Comparison of ENCODE assay signal across 8 cellular contexts in the genomic region with DNA sequence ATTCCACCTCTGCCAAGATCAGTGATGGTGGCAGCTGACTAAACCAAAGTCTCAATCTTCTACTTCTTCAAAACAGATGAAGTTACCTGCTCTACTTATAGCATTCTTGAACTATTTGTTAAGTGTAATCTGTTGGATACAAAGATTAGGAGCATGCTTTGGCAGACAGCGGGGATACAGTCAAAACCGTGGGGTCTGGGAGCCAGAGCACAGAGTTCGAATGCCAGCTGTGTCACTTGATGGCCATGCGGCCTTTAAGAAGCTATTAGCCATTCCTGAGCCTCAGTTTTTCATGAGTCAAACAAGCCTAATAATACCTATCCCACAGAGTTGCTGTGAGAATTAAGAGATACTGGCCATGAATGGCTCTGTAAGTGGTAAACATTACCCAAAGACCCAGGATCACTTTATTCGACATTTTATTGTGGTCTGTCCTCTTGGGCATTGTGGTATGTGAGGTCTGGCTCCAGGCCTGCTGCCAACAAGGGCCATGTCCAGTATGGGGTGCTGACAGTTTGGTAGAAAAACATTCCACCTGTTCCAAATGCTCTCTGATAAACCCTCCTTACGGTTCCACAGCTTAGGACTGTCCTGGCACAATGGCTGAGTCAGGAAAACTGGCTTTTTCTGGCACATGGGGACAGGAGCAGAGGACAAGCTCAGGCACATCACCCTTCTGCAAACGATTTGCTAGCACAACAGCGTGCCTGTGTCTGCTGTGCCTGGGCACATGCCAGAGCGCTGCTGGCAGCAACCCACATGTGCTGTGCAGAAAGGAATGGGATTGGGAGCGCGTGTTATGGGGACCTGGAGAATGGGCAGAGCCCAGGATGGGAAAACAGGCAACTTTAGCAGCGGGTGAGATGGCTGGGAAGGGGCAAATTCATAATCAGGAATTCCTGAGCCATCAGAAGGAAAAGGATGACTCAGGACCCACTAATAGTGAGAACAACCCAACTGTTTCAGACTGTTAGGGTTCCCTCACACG. TPM values are rescaled to one million over a fixed set of nuclear protein-coding genes. Genes with fewer than 3 reads are reported as not detected.
A peak's percentile ranks its signal among the peaks of the same experiment; 100 is the strongest.
DNase-seq lines count a peak whose midpoint lies in the region; ATAC-seq and TF ChIP-seq lines count a peak whose summit lies in the region.

No MANE protein-coding gene starts in this region.

- H3K27ac Mint-ChIP-seq in activated CD8-positive, alpha-beta T cell treated with anti-CD3 and anti-CD28 coated beads for 36 hours, result peak overlapping the region; percentile 69
- H3K27ac Mint-ChIP-seq in type B pancreatic cell, result no peak overlapping the region

- intact Hi-C loops in activated CD8-positive, alpha-beta T cell treated with anti-CD3 and anti-CD28 coated beads for 36 hours (cut with micrococcal nuclease), result no loop called here

- CTCF ChIA-PET in activated CD8-positive, alpha-beta T cell treated with anti-CD3 and anti-CD28 coated beads for 36 hours (lab: Charles Lee), result interaction anchor here (0.6 to 6.0 kb wide), 11 partner anchors 6 to 147 kb away, joined by 3 to 31 read pairs (median 4); a partner anchor contains a TSS

- POLR2A ChIA-PET in activated CD8-positive, alpha-beta T cell treated with anti-CD3 and anti-CD28 coated beads for 36 hours (lab: Charles Lee), result interaction anchor here (1.1 kb wide), 1 partner anchor 24 kb away, joined by 3 read pairs; no protein-coding TSS in a partner anchor

- H3K27me3 ChIP-seq in cardiac muscle cell (no peaks in the 10 kb centered on the region), stomach smooth muscle (ENCODE audit: control insufficient read depth in 1 of 2, insufficient read depth in 2 of 2, low read length in 2 of 2) (no peaks in the 10 kb centered on the region)

- peak overlapping the region in 1 of 2 donors; percentile 36 for H3K9ac ChIP-seq in stomach smooth muscle (ENCODE audit: low read length in 2 of 2)

- TF ChIP-seq CTCF in HFF-Myc (IDR thresholded peaks at IDR 0.05; ENCODE audit: low read depth, low read length, missing control alignments), result no peak
- no peak for TF ChIP-seq CTCF in activated CD8-positive, alpha-beta T cell treated with anti-CD3 and anti-CD28 coated beads for 36 hours (IDR thresholded peaks at IDR 0.05)
- no peak for TF ChIP-seq CTCF in cardiac muscle cell (IDR thresholded peaks at IDR 0.05; ENCODE audit: low read depth, low read length)
- TF ChIP-seq CTCF in type B pancreatic cell (conservative IDR thresholded peaks at IDR 0.05), result no peak

- no peak overlapping the region for H3K4me3 Mint-ChIP-seq in activated CD8-positive, alpha-beta T cell treated with anti-CD3 and anti-CD28 coated beads for 36 hours
- H3K4me3 Mint-ChIP-seq in type B pancreatic cell, result no peak overlapping the region

- peaks cover 68% of the 10 kb centered on the region for H3K4me1 Mint-ChIP-seq in activated CD8-positive, alpha-beta T cell treated with anti-CD3 and anti-CD28 coated beads for 36 hours (ENCODE audit: low read depth)
- peaks cover 21% of the 10 kb centered on the region for H3K4me1 Mint-ChIP-seq in type B pancreatic cell (ENCODE audit: unreplicated experiment)

- H3K27me3 Mint-ChIP-seq in activated CD8-positive, alpha-beta T cell treated with anti-CD3 and anti-CD28 coated beads for 36 hours, result no peaks in the 10 kb centered on the region
- no peaks in the 10 kb centered on the region for H3K27me3 Mint-ChIP-seq in type B pancreatic cell

- peaks cover 4% of the 10 kb centered on the region for H3K36me3 ChIP-seq in cardiac muscle cell
- peaks cover 3 to 14% of the 10 kb centered on the region in 2 donors for H3K36me3 ChIP-seq in stomach smooth muscle (ENCODE audit: control insufficient read depth in 2 of 2, insufficient read depth in 2 of 2, low read length in 2 of 2)

- no peaks in the 10 kb centered on the region for H3K4me1 ChIP-seq in cardiac muscle cell (ENCODE audit: low read depth)
- H3K4me1 ChIP-seq in stomach smooth muscle (ENCODE audit: control insufficient read depth, insufficient read depth, low read length), result peaks cover 41% of the 10 kb centered on the region

- peaks cover 21% of the 10 kb centered on the region for H3K36me3 Mint-ChIP-seq in activated CD8-positive, alpha-beta T cell treated with anti-CD3 and anti-CD28 coated beads for 36 hours (ENCODE audit: low read depth)
- H3K36me3 Mint-ChIP-seq in type B pancreatic cell, result peaks cover 13% of the 10 kb centered on the region

- peak overlapping the region; percentile 56 for H3K27ac ChIP-seq in cardiac muscle cell
- H3K27ac ChIP-seq in stomach smooth muscle (ENCODE audit: low read length), result peak overlapping the region; percentile 76

- H3K4me3 ChIP-seq in HFF-Myc (replicated peaks; ENCODE audit: low read depth, low read length) (no peak overlapping the region), cardiac muscle cell (no peak overlapping the region), stomach smooth muscle (ENCODE audit: low read length in 2 of 2) (peak overlapping the region in 1 of 2 donors; percentile 29)

- no peaks in the 10 kb centered on the region for H3K9me3 ChIP-seq in cardiac muscle cell (ENCODE audit: low read depth)
- no peaks in the 10 kb centered on the region for H3K9me3 ChIP-seq in stomach smooth muscle (ENCODE audit: control insufficient read depth in 2 of 2, low read length in 2 of 2)

- DNase-seq in HFF-Myc (ENCODE audit: extremely low read depth, low read depth) (peak; percentile 78), cardiac muscle cell (ENCODE audit: low read depth in 1 of 2, low spot score in 1 of 2) (peak in 1 of 2 donors; percentile 73), COR-L47 (lab: John Stamatoyannopoulos, UW) (no peak), type B pancreatic cell (ENCODE audit: extremely low spot score, unreplicated experiment) (no peak)
- no peak for DNase-seq in activated CD8-positive, alpha-beta T cell treated with anti-CD3 and anti-CD28 coated beads for 36 hours

- no peak for ATAC-seq in activated CD8-positive, alpha-beta T cell treated with anti-CD3 and anti-CD28 coated beads for 36 hours
- no peak for ATAC-seq in GM18909 (IDR thresholded peaks at IDR 0.05; ENCODE audit: poor library complexity, unreplicated experiment)
- ATAC-seq in GM21423 (IDR thresholded peaks at IDR 0.05; ENCODE audit: unreplicated experiment), result no peak

- H3K9me3 Mint-ChIP-seq in activated CD8-positive, alpha-beta T cell treated with anti-CD3 and anti-CD28 coated beads for 36 hours, result no peaks in the 10 kb centered on the region
- H3K9me3 Mint-ChIP-seq in type B pancreatic cell, result no peaks in the 10 kb centered on the region

RNA-seq across cellular contexts. Expression of a gene that starts 15.7 kb away (rescaled TPM):
- total RNA-seq in activated CD8-positive, alpha-beta T cell treated with anti-CD3 and anti-CD28 coated beads for 36 hours, result not detected
- total RNA-seq in cardiac muscle cell (0.49 TPM in 1 of 2 replicates, not detected in the other), type B pancreatic cell (ENCODE audit: low replicate concordance) (not detected in 2 replicates)
- not detected in 2 replicates for polyA plus RNA-seq in cardiac muscle cell

RNA-seq across cellular contexts. Expression of a gene that starts 23.4 kb away (rescaled TPM):
- 100 to 1,000 TPM; 132 to 144 TPM for total RNA-seq in activated CD8-positive, alpha-beta T cell treated with anti-CD3 and anti-CD28 coated beads for 36 hours
- 80.4 and 129 TPM in 2 replicates for total RNA-seq in cardiac muscle cell
- polyA plus RNA-seq in cardiac muscle cell, result 186 and 203 TPM in 2 replicates
- total RNA-seq in type B pancreatic cell (ENCODE audit: low replicate concordance), result 124 and 185 TPM in 2 replicates

RNA-seq across cellular contexts. Expression of a gene that starts 30.0 kb away (rescaled TPM):
- 10 to 100 TPM; 46.6 to 48.4 TPM for total RNA-seq in activated CD8-positive, alpha-beta T cell treated with anti-CD3 and anti-CD28 coated beads for 36 hours
- 29.4 and 34.9 TPM in 2 replicates for total RNA-seq in cardiac muscle cell
- 42.5 and 61.4 TPM in 2 replicates for polyA plus RNA-seq in cardiac muscle cell
- total RNA-seq in type B pancreatic cell (ENCODE audit: low replicate concordance), result 63.1 and 77.1 TPM in 2 replicates
